In the genomic region with DNA sequence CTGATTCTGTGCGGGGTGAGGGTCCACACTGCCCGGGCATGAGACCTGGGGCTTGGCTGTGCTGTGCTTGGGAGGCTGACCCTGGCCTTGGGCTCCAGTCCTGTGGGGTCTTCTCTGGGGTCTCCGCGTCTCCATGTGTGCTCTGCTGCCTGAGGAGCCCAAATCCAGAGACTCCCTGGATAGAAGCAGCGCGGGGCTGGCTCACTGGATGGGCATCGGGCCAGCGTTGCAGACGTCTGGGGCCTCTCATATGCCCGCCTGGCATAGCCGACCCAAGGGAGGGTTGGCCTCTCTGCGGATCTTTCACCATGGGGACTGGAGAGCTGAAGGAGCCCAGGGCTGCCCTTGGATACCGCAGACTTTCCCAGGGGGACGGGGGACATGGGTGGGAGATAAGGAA, we compare ENCODE assay signal across 1 cellular context. TPM values are rescaled to one million over a fixed set of nuclear protein-coding genes. Genes with fewer than 3 reads are reported as not detected.
"Had no signal": no experiment of that assay in that cellular context is flagged by ENCODE, and none has a peak within 500 bp of the region (broad histone marks: within the 10 kb centered on the region; RNA-seq: fewer than 3 reads in every experiment).

No MANE protein-coding gene starts in this region.

RNA-seq across cellular contexts. Expression of gene CACNA1B, which starts 12.4 kb away (rescaled TPM):
- total RNA-seq: subcutaneous adipose tissue had no signal
